Comparison of ENCODE assay signal across 8 cellular contexts in genomic region chr10:119652361-119652760, GRCh38. TPM values are rescaled to one million over a fixed set of nuclear protein-coding genes. Genes with fewer than 3 reads are reported as not detected.
DNase-seq lines count a peak whose midpoint lies in the region; ATAC-seq and FAIRE-seq lines count a peak whose summit lies in the region.

No MANE protein-coding gene starts in this region.

- H3K4me3 Mint-ChIP-seq in memory B cell: peak overlapping the region; percentile 77

- H3K4me1 ChIP-seq in ectodermal cell (ENCODE audit: control insufficient read depth, insufficient read depth, low read length): peaks cover 2% of the 10 kb centered on the region
- peaks cover 1% of the 10 kb centered on the region for H3K4me1 ChIP-seq in urinary bladder (ENCODE audit: insufficient read depth)

- DNase-seq in DMS114 treated with DMSO at 0.1 percent for 48 hours (lab: John Stamatoyannopoulos, UW; ENCODE audit: unreplicated experiment) (peak; percentile 67), HTR-8/SVneo (ENCODE audit: insufficient read length, low spot score) (peak; percentile 45), SK-N-MC (ENCODE audit: low read depth, low spot score) (peak; percentile 40), memory B cell (ENCODE audit: low spot score in 2 of 2) (no peak), ureter (ENCODE audit: low spot score) (no peak)

- no peaks in the 10 kb centered on the region for H3K9me3 ChIP-seq in SK-N-MC (ENCODE audit: low read depth, low read length)
- H3K9me3 ChIP-seq in ectodermal cell (ENCODE audit: control insufficient read depth, low read length): no peaks in the 10 kb centered on the region

- no peak for FAIRE-seq in HTR-8/SVneo (lab: Jason Lieb, UNC)

- H3K9me3 Mint-ChIP-seq in memory B cell: no peaks in the 10 kb centered on the region

- H3K4me3 ChIP-seq in SK-N-MC: peak overlapping the region; percentile 81
- peak overlapping the region; percentile 49 for H3K4me3 ChIP-seq in ectodermal cell (ENCODE audit: insufficient read depth, low read depth, low read length)
- peak overlapping the region; percentile 98 for H3K4me3 ChIP-seq in urinary bladder (ENCODE audit: low read depth, low read length)

- peak overlapping the region; percentile 77 for H3K9ac ChIP-seq in SK-N-MC (ENCODE audit: insufficient read length)

- H3K36me3 Mint-ChIP-seq in memory B cell: no peaks in the 10 kb centered on the region

- H3K36me3 ChIP-seq in SK-N-MC (ENCODE audit: insufficient read depth, low read length): no peaks in the 10 kb centered on the region
- H3K36me3 ChIP-seq in ectodermal cell (ENCODE audit: control insufficient read depth, insufficient read depth, low read length): no peaks in the 10 kb centered on the region
- H3K36me3 ChIP-seq in urinary bladder (ENCODE audit: insufficient read depth): no peaks in the 10 kb centered on the region

- 17 to 39% methylated on average over 1 to 3 of the region's 3 CpGs for WGBS in ectodermal cell, 2 experiments
- 5% methylated on average over 3 of the region's 3 CpGs for WGBS in urinary bladder

- H3K27ac ChIP-seq in SK-N-MC: peak overlapping the region; percentile 46; the same call in 1 of the 2 replicates
- no peak overlapping the region for H3K27ac ChIP-seq in ectodermal cell (ENCODE audit: insufficient read depth, low read depth, low read length, poor library complexity, severe bottlenecking)
- H3K27ac ChIP-seq in urinary bladder (ENCODE audit: low read depth): peak overlapping the region; percentile 98

- peaks cover 6% of the 10 kb centered on the region for H3K4me1 Mint-ChIP-seq in memory B cell

- H3K27me3 ChIP-seq in ectodermal cell (ENCODE audit: control insufficient read depth, insufficient read depth, low read length, poor library complexity, severe bottlenecking): peaks cover 7% of the 10 kb centered on the region

- ATAC-seq in memory B cell (ENCODE audit: low read depth) (peak; percentile 52), GM21423 (IDR thresholded peaks at IDR 0.05; ENCODE audit: unreplicated experiment) (no peak)

- no peak overlapping the region for H3K27ac Mint-ChIP-seq in memory B cell

- no peaks in the 10 kb centered on the region for H3K27me3 Mint-ChIP-seq in memory B cell

RNA-seq across cellular contexts. Expression of gene BAG3, which starts 1.2 kb away (rescaled TPM):
- polyA plus RNA-seq in ectodermal cell (2013, experiment 1 of 4): 15.1 TPM
- polyA plus RNA-seq in ectodermal cell (2013, experiment 2 of 4): 11.9 TPM
- polyA plus RNA-seq in ectodermal cell (2013, experiment 3 of 4): 12.5 TPM
- polyA plus RNA-seq in ectodermal cell (2013, experiment 4 of 4): 14.2 TPM
- 8.2 TPM for total RNA-seq in urinary bladder
- polyA plus RNA-seq in urinary bladder: 70.0 TPM
- total RNA-seq in ureter: 46.4 TPM

RNA-seq across cellular contexts. Expression of gene TIAL1, which starts 55.6 kb away (rescaled TPM):
- 149 TPM for polyA plus RNA-seq in ectodermal cell (2013, experiment 1 of 4)
- 156 TPM for polyA plus RNA-seq in ectodermal cell (2013, experiment 2 of 4)
- polyA plus RNA-seq in ectodermal cell (2013, experiment 3 of 4): 144 TPM
- polyA plus RNA-seq in ectodermal cell (2013, experiment 4 of 4): 150 TPM
- total RNA-seq in urinary bladder (167 TPM), ureter (116 TPM)
- 48.6 TPM for polyA plus RNA-seq in urinary bladder

Comparison
In these comparisons a context has a peak if more than half of its experiments do, and no peak if none do; other contexts are left out.
1. DNase-seq: peak in DMS114 treated with DMSO at 0.1 percent for 48 hours (single experiment), HTR-8/SVneo (single experiment) and SK-N-MC (single experiment); none in memory B cell (0 of 2) and ureter (single experiment).
2. Peak in every context shown above with its lines, with median percentiles within 50 percentile points of each other: H3K4me3 ChIP-seq.